Comparison of ENCODE assay signal across 1 cellular context in the genomic region with DNA sequence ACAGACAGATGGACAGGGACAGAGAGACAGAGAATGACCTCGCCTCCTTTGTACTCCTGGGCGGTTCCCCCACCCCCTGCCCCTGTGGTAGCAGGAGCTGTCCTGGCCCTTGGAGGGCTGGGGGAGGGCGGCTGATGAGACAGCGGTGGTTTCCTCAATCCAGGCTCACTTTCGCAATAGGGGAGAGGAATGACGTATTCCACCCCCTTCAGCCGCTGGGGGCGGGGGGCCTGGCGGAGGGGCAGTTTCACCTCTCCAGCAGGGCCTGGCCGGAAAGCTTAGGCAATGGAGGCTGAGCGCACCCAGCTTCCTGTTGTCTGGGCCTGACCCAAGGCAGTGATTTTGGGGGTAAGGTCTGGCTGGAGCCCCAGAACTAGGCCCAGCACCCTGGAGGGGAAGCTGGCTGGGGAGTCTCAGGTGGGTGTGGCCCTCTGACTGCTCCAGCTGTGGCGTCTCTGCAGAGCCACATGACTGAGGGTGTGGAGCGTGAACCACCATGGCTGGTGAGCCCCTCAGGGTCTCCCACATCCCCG.
TF ChIP-seq lines count a peak whose summit lies in the region.

No MANE protein-coding gene starts in this region.

TF ChIP-seq in K562, 482 proteins besides CTCF, POLR2A, EP300 and RAD21 (continued from another document and continues in another):
- TF ChIP-seq, protein P1, sequence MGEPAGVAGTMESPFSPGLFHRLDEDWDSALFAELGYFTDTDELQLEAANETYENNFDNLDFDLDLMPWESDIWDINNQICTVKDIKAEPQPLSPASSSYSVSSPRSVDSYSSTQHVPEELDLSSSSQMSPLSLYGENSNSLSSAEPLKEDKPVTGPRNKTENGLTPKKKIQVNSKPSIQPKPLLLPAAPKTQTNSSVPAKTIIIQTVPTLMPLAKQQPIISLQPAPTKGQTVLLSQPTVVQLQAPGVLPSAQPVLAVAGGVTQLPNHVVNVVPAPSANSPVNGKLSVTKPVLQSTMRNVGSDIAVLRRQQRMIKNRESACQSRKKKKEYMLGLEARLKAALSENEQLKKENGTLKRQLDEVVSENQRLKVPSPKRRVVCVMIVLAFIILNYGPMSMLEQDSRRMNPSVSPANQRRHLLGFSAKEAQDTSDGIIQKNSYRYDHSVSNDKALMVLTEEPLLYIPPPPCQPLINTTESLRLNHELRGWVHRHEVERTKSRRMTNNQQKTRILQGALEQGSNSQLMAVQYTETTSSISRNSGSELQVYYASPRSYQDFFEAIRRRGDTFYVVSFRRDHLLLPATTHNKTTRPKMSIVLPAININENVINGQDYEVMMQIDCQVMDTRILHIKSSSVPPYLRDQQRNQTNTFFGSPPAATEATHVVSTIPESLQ (CRISPR knock-in tag; IDR thresholded peaks at IDR 0.05) = no peak
- TF ChIP-seq RBFOX2 (IDR thresholded peaks at IDR 0.05; ENCODE audit: low read depth, low read length) (peak; percentile 67), BRD9 (IDR thresholded peaks at IDR 0.05; ENCODE audit: low read depth, partially characterized antibody) (no peak), HNRNPK (IDR thresholded peaks at IDR 0.05; ENCODE audit: low read depth, low read length, poor library complexity, severe bottlenecking) (no peak), U2AF2 (optimal IDR thresholded peaks at IDR 0.05; ENCODE audit: low read depth, low read length) (no peak), FUS (optimal IDR thresholded peaks at IDR 0.05; ENCODE audit: low read depth, low read length) (no peak), HSF4 (CRISPR knock-in tag; IDR thresholded peaks at IDR 0.05; ENCODE audit: borderline replicate concordance) (no peak), DPF2 (IDR thresholded peaks at IDR 0.05) (peak; percentile 78), RBM14 (IDR thresholded peaks at IDR 0.05; ENCODE audit: borderline replicate concordance, insufficient read depth, low read depth, low read length) (no peak), KHSRP (IDR thresholded peaks at IDR 0.05) (no peak), EWSR1 (IDR thresholded peaks at IDR 0.05; ENCODE audit: borderline replicate concordance, low read depth, partially characterized antibody) (no peak), KAT8 (IDR thresholded peaks at IDR 0.05; ENCODE audit: low read depth) (no peak), ZNF76 (CRISPR knock-in tag; IDR thresholded peaks at IDR 0.05; ENCODE audit: borderline replicate concordance) (no peak), POLR2AphosphoS2 (IDR thresholded peaks at IDR 0.05; ENCODE audit: low read length) (no peak), SREBF2 (CRISPR knock-in tag; IDR thresholded peaks at IDR 0.05) (no peak), ERF (CRISPR knock-in tag; IDR thresholded peaks at IDR 0.05) (no peak), KDM5B (IDR thresholded peaks at IDR 0.05; ENCODE audit: insufficient replicate concordance, low read depth, low read length) (no peak), NR3C1 (CRISPR knock-in tag; IDR thresholded peaks at IDR 0.05) (no peak), YY1 (IDR thresholded peaks at IDR 0.05; ENCODE audit: borderline replicate concordance in 1 of 3, control insufficient read depth in 1 of 3, extremely low read depth in 1 of 3, insufficient read depth in 3 of 3, insufficient read length in 1 of 3, insufficient replicate concordance in 2 of 3, low read depth in 1 of 3, low read length in 2 of 3) (peak in 2 of 3 experiments; percentile 32 to 46), PHF8 (IDR thresholded peaks at IDR 0.05; ENCODE audit: borderline replicate concordance, low read length) (no peak), PML (IDR thresholded peaks at IDR 0.05; ENCODE audit: low read length) (no peak), HNRNPLL (IDR thresholded peaks at IDR 0.05; ENCODE audit: low read depth, low read length, poor library complexity, severe bottlenecking) (no peak)
- TF ChIP-seq, protein P2, sequence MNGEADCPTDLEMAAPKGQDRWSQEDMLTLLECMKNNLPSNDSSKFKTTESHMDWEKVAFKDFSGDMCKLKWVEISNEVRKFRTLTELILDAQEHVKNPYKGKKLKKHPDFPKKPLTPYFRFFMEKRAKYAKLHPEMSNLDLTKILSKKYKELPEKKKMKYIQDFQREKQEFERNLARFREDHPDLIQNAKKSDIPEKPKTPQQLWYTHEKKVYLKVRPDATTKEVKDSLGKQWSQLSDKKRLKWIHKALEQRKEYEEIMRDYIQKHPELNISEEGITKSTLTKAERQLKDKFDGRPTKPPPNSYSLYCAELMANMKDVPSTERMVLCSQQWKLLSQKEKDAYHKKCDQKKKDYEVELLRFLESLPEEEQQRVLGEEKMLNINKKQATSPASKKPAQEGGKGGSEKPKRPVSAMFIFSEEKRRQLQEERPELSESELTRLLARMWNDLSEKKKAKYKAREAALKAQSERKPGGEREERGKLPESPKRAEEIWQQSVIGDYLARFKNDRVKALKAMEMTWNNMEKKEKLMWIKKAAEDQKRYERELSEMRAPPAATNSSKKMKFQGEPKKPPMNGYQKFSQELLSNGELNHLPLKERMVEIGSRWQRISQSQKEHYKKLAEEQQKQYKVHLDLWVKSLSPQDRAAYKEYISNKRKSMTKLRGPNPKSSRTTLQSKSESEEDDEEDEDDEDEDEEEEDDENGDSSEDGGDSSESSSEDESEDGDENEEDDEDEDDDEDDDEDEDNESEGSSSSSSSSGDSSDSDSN (IDR thresholded peaks at IDR 0.05; ENCODE audit: borderline replicate concordance in 1 of 2, low read depth in 2 of 2, low read length in 2 of 2) = peak in 1 of 2 experiments; percentile 51; a peak in 2 of 4 replicates
- TF ChIP-seq, protein P3, sequence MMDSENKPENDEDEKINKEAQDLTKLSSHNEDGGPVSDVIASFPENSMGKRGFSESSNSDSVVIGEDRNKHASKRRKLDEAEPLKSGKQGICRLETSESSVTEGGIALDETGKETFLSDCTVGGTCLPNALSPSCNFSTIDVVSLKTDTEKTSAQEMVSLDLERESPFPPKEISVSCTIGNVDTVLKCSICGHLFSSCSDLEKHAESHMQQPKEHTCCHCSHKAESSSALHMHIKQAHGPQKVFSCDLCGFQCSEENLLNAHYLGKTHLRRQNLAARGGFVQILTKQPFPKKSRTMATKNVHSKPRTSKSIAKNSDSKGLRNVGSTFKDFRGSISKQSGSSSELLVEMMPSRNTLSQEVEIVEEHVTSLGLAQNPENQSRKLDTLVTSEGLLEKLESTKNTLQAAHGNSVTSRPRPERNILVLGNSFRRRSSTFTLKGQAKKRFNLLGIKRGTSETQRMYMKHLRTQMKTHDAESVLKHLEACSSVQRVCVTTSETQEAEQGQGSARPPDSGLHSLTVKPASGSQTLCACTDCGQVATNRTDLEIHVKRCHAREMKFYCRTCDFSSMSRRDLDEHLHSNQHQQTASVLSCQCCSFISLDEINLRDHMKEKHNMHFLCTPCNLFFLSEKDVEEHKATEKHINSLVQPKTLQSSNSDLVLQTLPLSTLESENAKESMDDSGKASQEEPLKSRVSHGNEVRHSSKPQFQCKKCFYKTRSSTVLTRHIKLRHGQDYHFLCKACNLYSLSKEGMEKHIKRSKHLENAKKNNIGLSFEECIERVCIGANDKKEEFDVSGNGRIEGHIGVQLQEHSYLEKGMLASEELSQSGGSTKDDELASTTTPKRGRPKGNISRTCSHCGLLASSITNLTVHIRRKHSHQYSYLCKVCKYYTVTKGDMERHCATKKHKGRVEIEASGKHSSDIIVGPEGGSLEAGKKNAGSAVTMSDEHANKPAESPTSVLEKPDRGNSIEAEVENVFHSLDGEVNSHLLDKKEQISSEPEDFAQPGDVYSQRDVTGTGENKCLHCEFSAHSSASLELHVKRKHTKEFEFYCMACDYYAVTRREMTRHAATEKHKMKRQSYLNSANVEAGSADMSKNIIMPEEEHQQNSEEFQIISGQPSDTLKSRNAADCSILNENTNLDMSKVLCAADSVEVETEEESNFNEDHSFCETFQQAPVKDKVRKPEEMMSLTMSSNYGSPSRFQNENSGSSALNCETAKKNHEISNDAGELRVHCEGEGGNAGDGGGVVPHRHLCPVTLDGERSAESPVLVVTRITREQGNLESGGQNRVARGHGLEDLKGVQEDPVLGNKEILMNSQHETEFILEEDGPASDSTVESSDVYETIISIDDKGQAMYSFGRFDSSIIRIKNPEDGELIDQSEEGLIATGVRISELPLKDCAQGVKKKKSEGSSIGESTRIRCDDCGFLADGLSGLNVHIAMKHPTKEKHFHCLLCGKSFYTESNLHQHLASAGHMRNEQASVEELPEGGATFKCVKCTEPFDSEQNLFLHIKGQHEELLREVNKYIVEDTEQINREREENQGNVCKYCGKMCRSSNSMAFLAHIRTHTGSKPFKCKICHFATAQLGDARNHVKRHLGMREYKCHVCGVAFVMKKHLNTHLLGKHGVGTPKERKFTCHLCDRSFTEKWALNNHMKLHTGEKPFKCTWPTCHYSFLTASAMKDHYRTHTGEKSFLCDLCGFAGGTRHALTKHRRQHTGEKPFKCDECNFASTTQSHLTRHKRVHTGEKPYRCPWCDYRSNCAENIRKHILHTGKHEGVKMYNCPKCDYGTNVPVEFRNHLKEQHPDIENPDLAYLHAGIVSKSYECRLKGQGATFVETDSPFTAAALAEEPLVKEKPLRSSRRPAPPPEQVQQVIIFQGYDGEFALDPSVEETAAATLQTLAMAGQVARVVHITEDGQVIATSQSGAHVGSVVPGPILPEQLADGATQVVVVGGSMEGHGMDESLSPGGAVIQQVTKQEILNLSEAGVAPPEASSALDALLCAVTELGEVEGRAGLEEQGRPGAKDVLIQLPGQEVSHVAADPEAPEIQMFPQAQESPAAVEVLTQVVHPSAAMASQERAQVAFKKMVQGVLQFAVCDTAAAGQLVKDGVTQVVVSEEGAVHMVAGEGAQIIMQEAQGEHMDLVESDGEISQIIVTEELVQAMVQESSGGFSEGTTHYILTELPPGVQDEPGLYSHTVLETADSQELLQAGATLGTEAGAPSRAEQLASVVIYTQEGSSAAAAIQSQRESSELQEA (IDR thresholded peaks at IDR 0.05; ENCODE audit: low read depth) = no peak
- TF ChIP-seq, protein P4, sequence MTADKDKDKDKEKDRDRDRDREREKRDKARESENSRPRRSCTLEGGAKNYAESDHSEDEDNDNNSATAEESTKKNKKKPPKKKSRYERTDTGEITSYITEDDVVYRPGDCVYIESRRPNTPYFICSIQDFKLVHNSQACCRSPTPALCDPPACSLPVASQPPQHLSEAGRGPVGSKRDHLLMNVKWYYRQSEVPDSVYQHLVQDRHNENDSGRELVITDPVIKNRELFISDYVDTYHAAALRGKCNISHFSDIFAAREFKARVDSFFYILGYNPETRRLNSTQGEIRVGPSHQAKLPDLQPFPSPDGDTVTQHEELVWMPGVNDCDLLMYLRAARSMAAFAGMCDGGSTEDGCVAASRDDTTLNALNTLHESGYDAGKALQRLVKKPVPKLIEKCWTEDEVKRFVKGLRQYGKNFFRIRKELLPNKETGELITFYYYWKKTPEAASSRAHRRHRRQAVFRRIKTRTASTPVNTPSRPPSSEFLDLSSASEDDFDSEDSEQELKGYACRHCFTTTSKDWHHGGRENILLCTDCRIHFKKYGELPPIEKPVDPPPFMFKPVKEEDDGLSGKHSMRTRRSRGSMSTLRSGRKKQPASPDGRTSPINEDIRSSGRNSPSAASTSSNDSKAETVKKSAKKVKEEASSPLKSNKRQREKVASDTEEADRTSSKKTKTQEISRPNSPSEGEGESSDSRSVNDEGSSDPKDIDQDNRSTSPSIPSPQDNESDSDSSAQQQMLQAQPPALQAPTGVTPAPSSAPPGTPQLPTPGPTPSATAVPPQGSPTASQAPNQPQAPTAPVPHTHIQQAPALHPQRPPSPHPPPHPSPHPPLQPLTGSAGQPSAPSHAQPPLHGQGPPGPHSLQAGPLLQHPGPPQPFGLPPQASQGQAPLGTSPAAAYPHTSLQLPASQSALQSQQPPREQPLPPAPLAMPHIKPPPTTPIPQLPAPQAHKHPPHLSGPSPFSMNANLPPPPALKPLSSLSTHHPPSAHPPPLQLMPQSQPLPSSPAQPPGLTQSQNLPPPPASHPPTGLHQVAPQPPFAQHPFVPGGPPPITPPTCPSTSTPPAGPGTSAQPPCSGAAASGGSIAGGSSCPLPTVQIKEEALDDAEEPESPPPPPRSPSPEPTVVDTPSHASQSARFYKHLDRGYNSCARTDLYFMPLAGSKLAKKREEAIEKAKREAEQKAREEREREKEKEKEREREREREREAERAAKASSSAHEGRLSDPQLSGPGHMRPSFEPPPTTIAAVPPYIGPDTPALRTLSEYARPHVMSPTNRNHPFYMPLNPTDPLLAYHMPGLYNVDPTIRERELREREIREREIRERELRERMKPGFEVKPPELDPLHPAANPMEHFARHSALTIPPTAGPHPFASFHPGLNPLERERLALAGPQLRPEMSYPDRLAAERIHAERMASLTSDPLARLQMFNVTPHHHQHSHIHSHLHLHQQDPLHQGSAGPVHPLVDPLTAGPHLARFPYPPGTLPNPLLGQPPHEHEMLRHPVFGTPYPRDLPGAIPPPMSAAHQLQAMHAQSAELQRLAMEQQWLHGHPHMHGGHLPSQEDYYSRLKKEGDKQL (CRISPR knock-in tag; IDR thresholded peaks at IDR 0.05; ENCODE audit: borderline replicate concordance) = no peak
- TF ChIP-seq, protein P5, sequence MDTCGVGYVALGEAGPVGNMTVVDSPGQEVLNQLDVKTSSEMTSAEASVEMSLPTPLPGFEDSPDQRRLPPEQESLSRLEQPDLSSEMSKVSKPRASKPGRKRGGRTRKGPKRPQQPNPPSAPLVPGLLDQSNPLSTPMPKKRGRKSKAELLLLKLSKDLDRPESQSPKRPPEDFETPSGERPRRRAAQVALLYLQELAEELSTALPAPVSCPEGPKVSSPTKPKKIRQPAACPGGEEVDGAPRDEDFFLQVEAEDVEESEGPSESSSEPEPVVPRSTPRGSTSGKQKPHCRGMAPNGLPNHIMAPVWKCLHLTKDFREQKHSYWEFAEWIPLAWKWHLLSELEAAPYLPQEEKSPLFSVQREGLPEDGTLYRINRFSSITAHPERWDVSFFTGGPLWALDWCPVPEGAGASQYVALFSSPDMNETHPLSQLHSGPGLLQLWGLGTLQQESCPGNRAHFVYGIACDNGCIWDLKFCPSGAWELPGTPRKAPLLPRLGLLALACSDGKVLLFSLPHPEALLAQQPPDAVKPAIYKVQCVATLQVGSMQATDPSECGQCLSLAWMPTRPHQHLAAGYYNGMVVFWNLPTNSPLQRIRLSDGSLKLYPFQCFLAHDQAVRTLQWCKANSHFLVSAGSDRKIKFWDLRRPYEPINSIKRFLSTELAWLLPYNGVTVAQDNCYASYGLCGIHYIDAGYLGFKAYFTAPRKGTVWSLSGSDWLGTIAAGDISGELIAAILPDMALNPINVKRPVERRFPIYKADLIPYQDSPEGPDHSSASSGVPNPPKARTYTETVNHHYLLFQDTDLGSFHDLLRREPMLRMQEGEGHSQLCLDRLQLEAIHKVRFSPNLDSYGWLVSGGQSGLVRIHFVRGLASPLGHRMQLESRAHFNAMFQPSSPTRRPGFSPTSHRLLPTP (IDR thresholded peaks at IDR 0.05; ENCODE audit: borderline replicate concordance, extremely low read depth, insufficient read length) = no peak
- TF ChIP-seq, protein P6, sequence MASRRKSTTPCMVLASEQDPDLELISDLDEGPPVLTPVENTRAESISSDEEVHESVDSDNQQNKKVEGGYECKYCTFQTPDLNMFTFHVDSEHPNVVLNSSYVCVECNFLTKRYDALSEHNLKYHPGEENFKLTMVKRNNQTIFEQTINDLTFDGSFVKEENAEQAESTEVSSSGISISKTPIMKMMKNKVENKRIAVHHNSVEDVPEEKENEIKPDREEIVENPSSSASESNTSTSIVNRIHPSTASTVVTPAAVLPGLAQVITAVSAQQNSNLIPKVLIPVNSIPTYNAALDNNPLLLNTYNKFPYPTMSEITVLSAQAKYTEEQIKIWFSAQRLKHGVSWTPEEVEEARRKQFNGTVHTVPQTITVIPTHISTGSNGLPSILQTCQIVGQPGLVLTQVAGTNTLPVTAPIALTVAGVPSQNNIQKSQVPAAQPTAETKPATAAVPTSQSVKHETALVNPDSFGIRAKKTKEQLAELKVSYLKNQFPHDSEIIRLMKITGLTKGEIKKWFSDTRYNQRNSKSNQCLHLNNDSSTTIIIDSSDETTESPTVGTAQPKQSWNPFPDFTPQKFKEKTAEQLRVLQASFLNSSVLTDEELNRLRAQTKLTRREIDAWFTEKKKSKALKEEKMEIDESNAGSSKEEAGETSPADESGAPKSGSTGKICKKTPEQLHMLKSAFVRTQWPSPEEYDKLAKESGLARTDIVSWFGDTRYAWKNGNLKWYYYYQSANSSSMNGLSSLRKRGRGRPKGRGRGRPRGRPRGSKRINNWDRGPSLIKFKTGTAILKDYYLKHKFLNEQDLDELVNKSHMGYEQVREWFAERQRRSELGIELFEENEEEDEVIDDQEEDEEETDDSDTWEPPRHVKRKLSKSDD (conservative IDR thresholded peaks at IDR 0.05; ENCODE audit: low read length) = no peak
